In genomic region chr15:25403771-25404170, GRCh38 we compare ENCODE assay signal across 19 cellular contexts. TPM values are rescaled to one million over a fixed set of nuclear protein-coding genes. Genes with fewer than 3 reads are reported as not detected.
DNase-seq lines count a peak whose midpoint lies in the region; ATAC-seq, FAIRE-seq and TF ChIP-seq lines count a peak whose summit lies in the region.
"Had no signal": no experiment of that assay in that cellular context is flagged by ENCODE, and none has a peak within 500 bp of the region (broad histone marks: within the 10 kb centered on the region; RNA-seq: fewer than 3 reads in every experiment).

No MANE protein-coding gene starts in this region.

- TF ChIP-seq CTCF in GM12878 (IDR thresholded peaks at IDR 0.05 in 2 of 3, conservative IDR thresholded peaks at IDR 0.05 in 1 of 3; ENCODE audit: control insufficient read depth in 2 of 3, extremely low read depth in 1 of 3, insufficient read depth in 1 of 3, low read depth in 3 of 3, low read length in 3 of 3) = no peak
- TF ChIP-seq CTCF in endodermal cell (conservative IDR thresholded peaks at IDR 0.05) = no peak

- no peak for TF ChIP-seq POLR2A in GM12878 (IDR thresholded peaks at IDR 0.05; ENCODE audit: low read depth, low read length)

- H3K36me3 Mint-ChIP-seq in endodermal cell (ENCODE audit: low read depth) = peaks cover 50% of the 10 kb centered on the region

- ATAC-seq in HG02938 (IDR thresholded peaks at IDR 0.05; ENCODE audit: unreplicated experiment) = peak; percentile 57
- ATAC-seq in GM12878 = peak; percentile 84
- no peak for ATAC-seq in GM19035 (IDR thresholded peaks at IDR 0.05; ENCODE audit: unreplicated experiment)
- ATAC-seq: HepG2 had no signal

- H3K27me3 Mint-ChIP-seq in endodermal cell (ENCODE audit: insufficient read depth) = no peaks in the 10 kb centered on the region
- H3K27me3 Mint-ChIP-seq: CD4-positive, alpha-beta memory T cell had no signal

- no peaks in the 10 kb centered on the region for H3K9me3 Mint-ChIP-seq in endodermal cell
- H3K9me3 Mint-ChIP-seq: HFFc6 had no signal

- H3K79me2 ChIP-seq in GM12878 (ENCODE audit: control insufficient read depth, insufficient read depth, low read length) = peaks cover 6% of the 10 kb centered on the region

- H3K4me2 ChIP-seq in GM12878 (ENCODE audit: control insufficient read depth, insufficient read depth) = no peak overlapping the region

- H3K9ac ChIP-seq in GM12878 (ENCODE audit: control insufficient read depth, insufficient read depth, low read length) (no peak overlapping the region), endodermal cell (ENCODE audit: extremely low read depth, low read length, poor library complexity, severe bottlenecking) (no peak overlapping the region)

- 0 out of 4 replicates have a peak, but pooled peaks of 1 of the 2 experiments have one; percentile 22 for TF ChIP-seq EP300 in GM12878 (IDR thresholded peaks at IDR 0.05; ENCODE audit: borderline replicate concordance in 1 of 2, control insufficient read depth in 1 of 2, low read depth in 2 of 2, low read length in 2 of 2)

- peaks cover 7% of the 10 kb centered on the region for H3K4me1 Mint-ChIP-seq in endodermal cell

- H3K27ac ChIP-seq in GM12878 (ENCODE audit: control insufficient read depth, insufficient read depth) = no peak overlapping the region
- no peak overlapping the region for H3K27ac ChIP-seq in endodermal cell (ENCODE audit: low read depth, low read length)

- no peaks in the 10 kb centered on the region for H3K4me1 ChIP-seq in GM12878 (ENCODE audit: control insufficient read depth, insufficient read depth, low read length)
- H3K4me1 ChIP-seq in endodermal cell (ENCODE audit: control insufficient read depth, insufficient read depth, low read length) = no peaks in the 10 kb centered on the region

- CTCF ChIA-PET in GM12878 (lab: Yijun Ruan, JAX) = interaction anchor here (1.0 kb wide), 1 partner anchor 9 kb away, joined by 3 read pairs; no protein-coding TSS in a partner anchor

- H4K20me1 ChIP-seq in GM12878 (ENCODE audit: control insufficient read depth, insufficient read depth) = no peaks in the 10 kb centered on the region

- DNase-seq in NOMO-1 treated with DMSO at 0.1 percent for 48 hours (lab: John Stamatoyannopoulos, UW; ENCODE audit: unreplicated experiment) = peak; percentile 79
- no peak for DNase-seq in GM12878 (ENCODE audit: low read depth, low spot score)
- DNase-seq in nucleus accumbens (lab: John Stamatoyannopoulos, UW) = no peak
- DNase-seq in endodermal cell = no peak
- DNase-seq in stimulated activated CD4-positive, alpha-beta T cell treated with anti-CD3 and anti-CD28 coated beads, Interleukin-4, amount 100 ng/mL, for 4 hours = no peak
- DNase-seq: CD4-positive, alpha-beta memory T cell; HFFc6; KG1; NCI-H1417; NCI-H1930; NCI-H2171 treated with DMSO at 0.1 percent for 48 hours; NCI-H446 treated with DMSO at 0.1 percent for 48 hours; NCI-H748 treated with DMSO at 0.1 percent for 48 hours; SIG-M5 had no signal

- H3K36me3 ChIP-seq in GM12878 (ENCODE audit: control insufficient read depth in 2 of 2, insufficient read depth in 2 of 2, low read length in 1 of 2) = peaks cover 8 to 37% of the 10 kb centered on the region in 2 experiments
- peaks cover 80% of the 10 kb centered on the region for H3K36me3 ChIP-seq in endodermal cell (ENCODE audit: control insufficient read depth, insufficient read depth, low read length)

- no peak overlapping the region for H2AFZ ChIP-seq in GM12878 (ENCODE audit: control insufficient read depth, low read depth, low read length)

- no peak overlapping the region for H3K4me3 ChIP-seq in GM12878
- no peak overlapping the region for H3K4me3 ChIP-seq in endodermal cell (ENCODE audit: low read length)

- WGBS in GM12878 (ENCODE audit: insufficient coverage, insufficient replicate concordance, low lambda C conversion rate, missing lambda C conversion rate) = 78% methylated on average over 2 of the region's 2 CpGs
- 86 to 96% methylated on average over 1 of the region's 2 CpGs for WGBS in endodermal cell (ENCODE audit: insufficient coverage in 1 of 2, insufficient read length in 1 of 2), 2 experiments

- SMC1A ChIA-PET in GM12878 (lab: Charles Lee; ENCODE audit: uncharacterized antibody, unreplicated experiment) = interaction anchor here (1.2 to 1.5 kb wide), 3 partner anchors 10 to 30 kb away, joined by 3 read pairs; no protein-coding TSS in a partner anchor

- RAD21 ChIA-PET in GM12878 (lab: Charles Lee; ENCODE audit: unreplicated experiment) = no interaction called here

- in situ Hi-C loops in GM12878 (cut with MboI) = no loop called here

- H3K27me3 ChIP-seq in GM12878 (replicated peaks in 1 of 2; ENCODE audit: control insufficient read depth in 2 of 2, insufficient read depth in 2 of 2, low read length in 1 of 2) (no peaks in the 10 kb centered on the region), endodermal cell (ENCODE audit: control insufficient read depth, insufficient read depth, low read length, poor library complexity, severe bottlenecking) (no peaks in the 10 kb centered on the region)

- intact Hi-C loops in GM12878 (cut with micrococcal nuclease; ENCODE audit: unreplicated experiment) = loop anchor here (5.0 kb wide), 1 partner anchor 34 kb away; the partner anchor contains the start of gene UBE3A

- no peak overlapping the region for H3K4me3 Mint-ChIP-seq in endodermal cell
- H3K4me3 Mint-ChIP-seq: CD4-positive, alpha-beta memory T cell; HFFc6; T-helper 1 cell treated with Interleukin-12 subunit alpha and Interleukin-12 subunit beta and Interleukin-4 antibody, amounts not matched to agents 30 μg/mL and 1 μg/mL, for 36 hours had no signal

- H3K9me3 ChIP-seq in GM12878 (replicated peaks; ENCODE audit: control insufficient read depth, insufficient read depth, low read length) (peaks cover 13% of the 10 kb centered on the region), endodermal cell (ENCODE audit: control insufficient read depth, low read length) (no peaks in the 10 kb centered on the region)

- FAIRE-seq in GM12878 (lab: Jason Lieb, UNC) = no peak
- FAIRE-seq: H54, HepG2 had no signal

- BruUV-seq in GM12878 (replicated peaks; lab: Mats Ljungman, UMichigan) = no TSS peak

- H3K27ac Mint-ChIP-seq in endodermal cell = no peak overlapping the region
- H3K27ac Mint-ChIP-seq: CD4-positive, alpha-beta memory T cell; HFFc6; T-helper 1 cell treated with Interleukin-12 subunit alpha and Interleukin-12 subunit beta and Interleukin-4 antibody, amounts not matched to agents 30 μg/mL and 1 μg/mL, for 36 hours had no signal

- no peak for TF ChIP-seq RAD21 in GM12878 (IDR thresholded peaks at IDR 0.05; ENCODE audit: insufficient read depth, low read depth, low read length)

- POLR2A ChIA-PET in GM12878 (lab: Charles Lee) = no interaction called here

TF ChIP-seq in GM12878, 131 proteins besides CTCF, POLR2A, EP300 and RAD21:
- TF ChIP-seq BHLHE40 (IDR thresholded peaks at IDR 0.05; ENCODE audit: borderline replicate concordance in 1 of 2, low read depth in 2 of 2, low read length in 1 of 2) = peak in 1 of 2 experiments; percentile 47; a peak in 1 of 4 replicates
- TF ChIP-seq SPI1 (IDR thresholded peaks at IDR 0.05; ENCODE audit: borderline replicate concordance, insufficient read depth, low read depth, low read length) = peak; percentile 74; the same call in 1 of the 2 replicates
- TF ChIP-seq RUNX3 (IDR thresholded peaks at IDR 0.05; ENCODE audit: low read length) = no peak

RNA-seq across cellular contexts. Expression of gene UBE3A, which starts 35.1 kb away (rescaled TPM):
- total RNA-seq in GM12878 (2013; cell fraction: nucleolus; rRNA removed) = 330 and 336 TPM in 2 replicates
- 41.7 and 51.0 TPM in 2 replicates for total RNA-seq in GM12878 (2014; rRNA removed)
- total RNA-seq in GM12878 (2014; rRNA removed; fragmentation: Illumina TruSeq; extraction: Trizol) = 69.2 and 75.7 TPM in 2 replicates
- total RNA-seq in GM12878 (2021) = 82.9 and 88.5 TPM in 2 replicates
- polyA plus RNA-seq in GM12878 (2011; ENCODE audit: low read depth) = 17.9 TPM
- 65.9 and 85.7 TPM in 2 replicates for polyA plus RNA-seq in GM12878 (2011; rRNA removed)
- 21.0 and 25.6 TPM in 2 replicates for polyA plus RNA-seq in GM12878 (2011; cell fraction: cytosol; rRNA removed)
- 36.6 and 43.5 TPM in 2 replicates for polyA plus RNA-seq in GM12878 (2011; cell fraction: nucleus; rRNA removed)
- polyA plus RNA-seq in GM12878 (2012) = 22.0 and 29.7 TPM in 2 replicates
- polyA plus RNA-seq in GM12878 (2014; fragmentation: Illumina TruSeq; extraction: Trizol) = 50.8 and 63.8 TPM in 2 replicates
- polyA plus RNA-seq in GM12878 (2014; fragmentation: Nextera tagmentation; extraction: Ambion mirVana) = 10 to 100 TPM; 32.9 to 51.5 TPM
- 27.1 and 29.4 TPM in 2 replicates for polyA plus RNA-seq in GM12878 (2014; rRNA removed)
- 10 to 100 TPM; 72.1 to 73.0 TPM for polyA plus RNA-seq in GM12878 (2016; fragmentation: Nextera tagmentation; extraction: Ambion mirVana)
- polyA minus RNA-seq in GM12878 (2011; rRNA and poly(A)+ RNA removed) = 118 and 138 TPM in 2 replicates
- 47.2 and 55.4 TPM in 2 replicates for polyA minus RNA-seq in GM12878 (2011; cell fraction: cytosol; rRNA and poly(A)+ RNA removed)
- 93.9 and 169 TPM in 2 replicates for polyA minus RNA-seq in GM12878 (2011; cell fraction: nucleus; rRNA and poly(A)+ RNA removed)
- 100 to 1,000 TPM in 1 of 2 donors, 10 to 100 TPM in 1; 92.2 to 101 TPM for total RNA-seq in endodermal cell
- polyA plus RNA-seq in endodermal cell (2013, experiment 1 of 2) = 74.1 TPM
- polyA plus RNA-seq in endodermal cell (2013, experiment 2 of 2) = 63.8 TPM
